ENCODE assay signal across 24 cellular contexts in genomic region chr16:53530046-53530445, GRCh38. TPM values are rescaled to one million over a fixed set of nuclear protein-coding genes. Genes with fewer than 3 reads are reported as not detected.
DNase-seq lines count a peak whose midpoint lies in the region; ATAC-seq, FAIRE-seq and TF ChIP-seq lines count a peak whose summit lies in the region.
"Had no signal": no experiment of that assay in that cellular context is flagged by ENCODE, and none has a peak within 500 bp of the region (broad histone marks: within the 10 kb centered on the region; RNA-seq: fewer than 3 reads in every experiment).

No MANE protein-coding gene starts in this region.

- TF ChIP-seq EP300 in K562 (IDR thresholded peaks at IDR 0.05; ENCODE audit: low read length), result no peak

- H3K4me1 ChIP-seq in K562 (replicated peaks in 1 of 2; ENCODE audit: control insufficient read depth in 2 of 2, insufficient read depth in 2 of 2, low read length in 2 of 2) (no peaks in the 10 kb centered on the region), gastrocnemius medialis (peaks cover 4 to 5% of the 10 kb centered on the region in 2 donors)
- H3K4me1 ChIP-seq: HAP-1, pancreas, thyroid gland had no signal

- no peaks in the 10 kb centered on the region for H3K36me3 Mint-ChIP-seq in activated CD8-positive, alpha-beta T cell treated with anti-CD3 and anti-CD28 coated beads for 36 hours (ENCODE audit: low read depth)
- H3K36me3 Mint-ChIP-seq: activated naive CD4-positive, alpha-beta T cell treated with anti-CD3 and anti-CD28 coated beads, Interleukin-2, amount 50 U/mL, for 24 hours; naive thymus-derived CD8-positive, alpha-beta T cell had no signal

- DNase-seq in NCI-H1092 treated with DMSO at 0.1 percent for 48 hours (lab: John Stamatoyannopoulos, UW) (peak; percentile 60), NCI-H2171 (lab: John Stamatoyannopoulos, UW) (peak; percentile 57), K562 (ENCODE audit: extremely low read depth in 1 of 4, low spot score in 3 of 4) (no peak), gastrocnemius medialis (no peak), activated gamma-delta T cell treated with Interleukin-2 at 50 U/mL for 16 hours (no peak)
- DNase-seq in activated CD8-positive, alpha-beta T cell treated with anti-CD3 and anti-CD28 coated beads for 36 hours, result no peak
- DNase-seq: activated CD4-positive, CD25-positive, alpha-beta regulatory T cell treated with anti-CD3 and anti-CD28 coated beads, Interleukin-2, amount 50 U/mL, for 72 hours; COR-L47; erythroblast; foreskin melanocyte; hypothalamus; islet precursor cell; KG1; naive thymus-derived CD8-positive, alpha-beta T cell; pancreas; stimulated activated naive CD8-positive, alpha-beta T cell treated with anti-CD3 and anti-CD28 coated beads, Interleukin-15, Interleukin-2, amounts not matched to agents 100 U/mL and 50 U/mL, for 24 hours; SW 1271; thyroid gland had no signal

- intact Hi-C loops in K562 (cut with micrococcal nuclease), result no loop called here
- intact Hi-C loops in gastrocnemius medialis (cut with DNase I; ENCODE audit: low total_unique reads), result no loop called here
- intact Hi-C loops in activated CD8-positive, alpha-beta T cell treated with anti-CD3 and anti-CD28 coated beads for 36 hours (cut with micrococcal nuclease), result no loop called here

- H3K27ac ChIP-seq in K562 (ENCODE audit: extremely low read depth, low read depth, low read length) (no peak overlapping the region), gastrocnemius medialis (peak overlapping the region in 1 of 4 donors; percentile 15)
- H3K27ac ChIP-seq: pancreas, RWPE1, thyroid gland had no signal

- in situ Hi-C loops in K562 (cut with MboI) (no loop called here), gastrocnemius medialis (cut with MboI; ENCODE audit: low sequenced_read_pairs in 4 of 4) (no loop called here)

- no peak for ATAC-seq in K562
- ATAC-seq in gastrocnemius medialis, result peak in 1 of 2 donors; percentile 11
- ATAC-seq in activated CD8-positive, alpha-beta T cell treated with anti-CD3 and anti-CD28 coated beads for 36 hours, result no peak
- ATAC-seq in GM21737 (IDR thresholded peaks at IDR 0.05; ENCODE audit: unreplicated experiment), result no peak
- ATAC-seq: naive thymus-derived CD8-positive, alpha-beta T cell; stimulated activated naive CD8-positive, alpha-beta T cell treated with anti-CD3 and anti-CD28 coated beads, Interleukin-15, Interleukin-2, amounts not matched to agents 100 U/mL and 50 U/mL, for 24 hours had no signal

- H4K20me1 ChIP-seq in K562 (replicated peaks; ENCODE audit: control insufficient read depth, insufficient read depth, low read length), result no peaks in the 10 kb centered on the region

- TF ChIP-seq CTCF in K562 (IDR thresholded peaks at IDR 0.05 in 2 of 3, conservative IDR thresholded peaks at IDR 0.05 in 1 of 3; ENCODE audit: insufficient read depth in 2 of 3, low read depth in 1 of 3, low read length in 3 of 3) (no peak), gastrocnemius medialis (IDR thresholded peaks at IDR 0.05 in 4 of 5, conservative IDR thresholded peaks at IDR 0.05 in 1 of 5) (no peak)
- no peak for TF ChIP-seq CTCF in activated CD8-positive, alpha-beta T cell treated with anti-CD3 and anti-CD28 coated beads for 36 hours (IDR thresholded peaks at IDR 0.05)

- no peaks in the 10 kb centered on the region for H3K27me3 Mint-ChIP-seq in activated CD8-positive, alpha-beta T cell treated with anti-CD3 and anti-CD28 coated beads for 36 hours
- H3K27me3 Mint-ChIP-seq: activated naive CD4-positive, alpha-beta T cell treated with anti-CD3 and anti-CD28 coated beads, Interleukin-2, amount 50 U/mL, for 24 hours had no signal

- no peak overlapping the region for H3K4me3 Mint-ChIP-seq in activated CD8-positive, alpha-beta T cell treated with anti-CD3 and anti-CD28 coated beads for 36 hours
- H3K4me3 Mint-ChIP-seq: activated naive CD4-positive, alpha-beta T cell treated with anti-CD3 and anti-CD28 coated beads, Interleukin-2, amount 50 U/mL, for 24 hours; naive thymus-derived CD8-positive, alpha-beta T cell had no signal

- TF ChIP-seq POLR2A in K562 (conservative IDR thresholded peaks at IDR 0.05) (no peak), gastrocnemius medialis (IDR thresholded peaks at IDR 0.05) (no peak)

- H3K27me3 ChIP-seq in K562 (ENCODE audit: control insufficient read depth in 2 of 2, insufficient read depth in 2 of 2, low read length in 2 of 2) (peaks cover 26 to 37% of the 10 kb centered on the region in 2 experiments; a peak in 3 of 5 replicates), gastrocnemius medialis (no peaks in the 10 kb centered on the region)
- H3K27me3 ChIP-seq: pancreas, thyroid gland had no signal

- H3K9ac ChIP-seq in K562 (ENCODE audit: insufficient read depth in 1 of 2, low read depth in 2 of 2, low read length in 2 of 2), result no peak overlapping the region

- CTCF ChIA-PET in K562 (lab: Yijun Ruan, JAX; ENCODE audit: low intra/inter-chr PET ratio), result no interaction called here
- CTCF ChIA-PET in activated CD8-positive, alpha-beta T cell treated with anti-CD3 and anti-CD28 coated beads for 36 hours (lab: Charles Lee), result interaction anchor here (1.3 kb wide), 1 partner anchor 20 kb away, joined by 5 read pairs; no protein-coding TSS in a partner anchor

- POLR2A ChIA-PET in K562 (lab: Yijun Ruan, JAX), result interaction anchor here (0.6 to 0.9 kb wide), 2 partner anchors 27 to 193 kb away, joined by 3 to 5 read pairs; partner anchors contain the start of gene AKTIP
- POLR2A ChIA-PET in activated CD8-positive, alpha-beta T cell treated with anti-CD3 and anti-CD28 coated beads for 36 hours (lab: Charles Lee), result no interaction called here

- no peak for FAIRE-seq in K562 (lab: Jason Lieb, UNC)
- FAIRE-seq: astrocyte, GM18507, pancreas had no signal

- no peak overlapping the region for H3K27ac Mint-ChIP-seq in activated CD8-positive, alpha-beta T cell treated with anti-CD3 and anti-CD28 coated beads for 36 hours
- H3K27ac Mint-ChIP-seq: activated naive CD4-positive, alpha-beta T cell treated with anti-CD3 and anti-CD28 coated beads, Interleukin-2, amount 50 U/mL, for 24 hours had no signal

- no peaks in the 10 kb centered on the region for H3K9me3 Mint-ChIP-seq in activated CD8-positive, alpha-beta T cell treated with anti-CD3 and anti-CD28 coated beads for 36 hours
- H3K9me3 Mint-ChIP-seq: activated naive CD4-positive, alpha-beta T cell treated with anti-CD3 and anti-CD28 coated beads, Interleukin-2, amount 50 U/mL, for 24 hours; naive thymus-derived CD8-positive, alpha-beta T cell had no signal

- no peaks in the 10 kb centered on the region for H3K9me1 ChIP-seq in K562 (ENCODE audit: control insufficient read depth, insufficient read depth, low read length)

- H3K4me1 Mint-ChIP-seq in activated CD8-positive, alpha-beta T cell treated with anti-CD3 and anti-CD28 coated beads for 36 hours (ENCODE audit: low read depth), result peaks cover 11% of the 10 kb centered on the region
- H3K4me1 Mint-ChIP-seq: activated naive CD4-positive, alpha-beta T cell treated with anti-CD3 and anti-CD28 coated beads, Interleukin-2, amount 50 U/mL, for 24 hours had no signal

- H3K9me3 ChIP-seq in K562 (replicated peaks; ENCODE audit: control insufficient read depth, insufficient read depth, low read depth, low read length) (no peaks in the 10 kb centered on the region), gastrocnemius medialis (no peaks in the 10 kb centered on the region)
- H3K9me3 ChIP-seq: HAP-1, pancreas, thyroid gland had no signal

- H3K79me2 ChIP-seq in K562 (ENCODE audit: control insufficient read depth, insufficient read depth, low read length), result no peaks in the 10 kb centered on the region

- no TSS peak for BruUV-seq in K562 (replicated peaks; lab: Mats Ljungman, UMichigan)

- TF ChIP-seq RAD21 in K562 (CRISPR knock-in tag; conservative IDR thresholded peaks at IDR 0.05 in 1 of 2, IDR thresholded peaks at IDR 0.05 in 1 of 2), result no peak

- H2AFZ ChIP-seq in K562 (ENCODE audit: low read depth, low read length), result no peak overlapping the region

- H3K4me2 ChIP-seq in K562 (ENCODE audit: insufficient read depth, low read length), result no peak overlapping the region

- 2% methylated on average over 10 of the region's 10 CpGs for WGBS in K562 (ENCODE audit: insufficient coverage, low coverage, missing lambda C conversion rate)

- no peak overlapping the region for H3K4me3 ChIP-seq in K562
- peak overlapping the region; percentile 16 to 35 (median 22) for H3K4me3 ChIP-seq in gastrocnemius medialis
- H3K4me3 ChIP-seq: HAP-1, pancreas, thyroid gland had no signal

- no peaks in the 10 kb centered on the region for H3K36me3 ChIP-seq in K562 (ENCODE audit: control insufficient read depth, insufficient read depth, low read length)
- no peaks in the 10 kb centered on the region for H3K36me3 ChIP-seq in gastrocnemius medialis
- H3K36me3 ChIP-seq: HAP-1, pancreas, thyroid gland had no signal

TF ChIP-seq in K562, 482 proteins besides CTCF, POLR2A, EP300 and RAD21:
- no peak for TF ChIP-seq SNRNP70 (optimal IDR thresholded peaks at IDR 0.05; ENCODE audit: low read depth, low read length)
- TF ChIP-seq NR2C1 (IDR thresholded peaks at IDR 0.05), result no peak
- TF ChIP-seq NR2C1 (tag; IDR thresholded peaks at IDR 0.05), result 0 out of 2 replicates have a peak, but pooled peaks have one; percentile 20

RNA-seq across cellular contexts. Expression of gene AKTIP, which starts 27.0 kb away (rescaled TPM):
- total RNA-seq in K562 (2011; cell fraction: chromatin; rRNA removed; ENCODE audit: low replicate concordance), result 19.7 and 21.6 TPM in 2 replicates
- total RNA-seq in K562 (2011; cell fraction: nucleolus; rRNA removed), result 11.4 and 13.8 TPM in 2 replicates
- 17.3 and 19.6 TPM in 2 replicates for total RNA-seq in K562 (2011; cell fraction: nucleoplasm; rRNA removed)
- total RNA-seq in K562 (2014; rRNA removed) (3.0 and 4.3 TPM in 2 replicates), K562 (2014; rRNA removed; fragmentation: Illumina TruSeq; extraction: Trizol) (4.7 and 7.0 TPM in 2 replicates), K562 (2015; rRNA removed; fragmentation: Illumina TruSeq; extraction: Trizol) (3.4 and 4.3 TPM in 2 replicates), K562 (2021) (4.4 and 4.8 TPM in 2 replicates), gastrocnemius medialis (100 to 1,000 TPM in 1 of 4 donors, 10 to 100 TPM in 3; 86.2 to 102 (median 94.1) TPM)
- polyA plus RNA-seq in K562 (2011; rRNA removed) (10.7 and 11.4 TPM in 2 replicates), K562 (2014; fragmentation: Illumina TruSeq; extraction: Trizol) (5.3 and 6.4 TPM in 2 replicates), K562 (2014; fragmentation: Nextera tagmentation; extraction: Ambion mirVana) (1 to 10 TPM; 4.1 to 6.0 TPM), K562 (2014; rRNA removed) (3.2 and 6.6 TPM in 2 replicates)
- 2.7 and 7.8 TPM in 2 replicates for polyA plus RNA-seq in K562 (2011; cell fraction: cytosol; rRNA removed)
- polyA plus RNA-seq in K562 (2011; cell fraction: nucleus; rRNA removed), result 11.6 and 21.6 TPM in 2 replicates
- 4.4 and 6.9 TPM in 2 replicates for polyA plus RNA-seq in K562 (2012)
- 8.6 and 11.5 TPM in 2 replicates for polyA minus RNA-seq in K562 (2011; rRNA and poly(A)+ RNA removed)
- 2.6 and 4.7 TPM in 2 replicates for polyA minus RNA-seq in K562 (2011; cell fraction: cytosol; rRNA and poly(A)+ RNA removed)
- 5.0 and 8.0 TPM in 2 replicates for polyA minus RNA-seq in K562 (2011; cell fraction: nucleus; rRNA and poly(A)+ RNA removed)
- 10 to 100 TPM; 24.4 to 24.7 TPM for total RNA-seq in activated CD8-positive, alpha-beta T cell treated with anti-CD3 and anti-CD28 coated beads for 36 hours

Comparison
In these comparisons a context has a peak if more than half of its experiments do, and no peak if none do; other contexts are left out.
1. DNase-seq: peak in NCI-H1092 treated with DMSO at 0.1 percent for 48 hours (single experiment) and NCI-H2171 (single experiment); none in K562 (0 of 4), gastrocnemius medialis (0 of 2), activated CD8-positive, alpha-beta T cell treated with anti-CD3 and anti-CD28 coated beads for 36 hours (single experiment) and activated gamma-delta T cell treated with Interleukin-2 at 50 U/mL for 16 hours (single experiment).